9 cellular contexts compared by ENCODE assay signal in genomic region chr9:127589955-127590370, GRCh38. TPM values are rescaled to one million over a fixed set of nuclear protein-coding genes. Genes with fewer than 3 reads are reported as not detected.
DNase-seq lines count a peak whose midpoint lies in the region; ATAC-seq and TF ChIP-seq lines count a peak whose summit lies in the region.
"Had no signal": no experiment of that assay in that cellular context is flagged by ENCODE, and none has a peak within 500 bp of the region (broad histone marks: within the 10 kb centered on the region; RNA-seq: fewer than 3 reads in every experiment).

No MANE protein-coding gene starts in this region.

- in situ Hi-C loops in Caki2 (cut with HindIII; ENCODE audit: low pct_unique_long_range_greater_than_20kb, low sequenced_read_pairs): no loop called here
- in situ Hi-C loops in gastrocnemius medialis (cut with MboI; ENCODE audit: low sequenced_read_pairs in 4 of 4): loop anchor here (5.0 to 10.0 kb wide), 7 partner anchors 78 to 335 kb away; partner anchors contain the start of gene TOR2A (in 2 of the 4)

- intact Hi-C loops in gastrocnemius medialis (cut with DNase I; ENCODE audit: low total_unique reads): loop anchor here (1.0 to 5.0 kb wide), 5 partner anchors 17 to 331 kb away; partner anchors contain the start of gene AK1

- no peaks in the 10 kb centered on the region for H3K36me3 ChIP-seq in gastrocnemius medialis

- ATAC-seq in gastrocnemius medialis: peak; percentile 81 to 82
- no peak for ATAC-seq in GM21360 (IDR thresholded peaks at IDR 0.05; ENCODE audit: unreplicated experiment)

- no peak overlapping the region for H3K27ac ChIP-seq in gastrocnemius medialis
- H3K27ac ChIP-seq: skin epidermis had no signal

- peak; percentile 89 for TF ChIP-seq CTCF in HFF-Myc (IDR thresholded peaks at IDR 0.05; ENCODE audit: low read depth, low read length, missing control alignments)
- peak; percentile 87 to 97 (median 90) for TF ChIP-seq CTCF in gastrocnemius medialis (IDR thresholded peaks at IDR 0.05 in 4 of 5, conservative IDR thresholded peaks at IDR 0.05 in 1 of 5)

- H3K4me1 ChIP-seq in gastrocnemius medialis: no peaks in the 10 kb centered on the region

- DNase-seq in Caki2 (ENCODE audit: low read depth): peak; percentile 50
- DNase-seq in HFF-Myc (ENCODE audit: extremely low read depth, low read depth): no peak
- peak; percentile 81 for DNase-seq in NCI-H82 (lab: John Stamatoyannopoulos, UW)
- peak in 43 of 58 donors; percentile 9 to 75 (median 35) for DNase-seq in anterior cingulate cortex (lab: John Stamatoyannopoulos, UW)
- peak; percentile 78 for DNase-seq in hepatic stellate cell (ENCODE audit: low spot score)
- peak; percentile 57 to 62 for DNase-seq in gastrocnemius medialis
- no peak for DNase-seq in OCI-M2 (lab: John Stamatoyannopoulos, UW; ENCODE audit: unreplicated experiment)

- no peak overlapping the region for H3K4me3 ChIP-seq in HFF-Myc (replicated peaks; ENCODE audit: low read depth, low read length)
- no peak overlapping the region for H3K4me3 ChIP-seq in gastrocnemius medialis
- H3K4me3 ChIP-seq: skin epidermis had no signal

- no peak for TF ChIP-seq POLR2A in gastrocnemius medialis (IDR thresholded peaks at IDR 0.05)

- H3K27me3 ChIP-seq in gastrocnemius medialis: no peaks in the 10 kb centered on the region

- H3K9me3 ChIP-seq in gastrocnemius medialis: no peaks in the 10 kb centered on the region

RNA-seq across cellular contexts. Expression of gene STXBP1, which starts 22.1 kb away (rescaled TPM):
- total RNA-seq in Caki2 (2014; rRNA removed; shearing (Covaris generic); ENCODE audit: low replicate concordance): 1.2 and 1.9 TPM in 2 replicates
- 10 to 100 TPM in 2 of 4 donors, 1 to 10 TPM in 2; 3.4 to 36.8 (median 9.2) TPM for total RNA-seq in gastrocnemius medialis

Comparison
In these comparisons a context has a peak if more than half of its experiments do, and no peak if none do; other contexts are left out.
1. DNase-seq: peak in Caki2 (single experiment), NCI-H82 (single experiment), anterior cingulate cortex (43 of 58), hepatic stellate cell (single experiment) and gastrocnemius medialis (2 of 2); none in HFF-Myc (single experiment) and OCI-M2 (single experiment).